ENCODE assay signal across 11 cellular contexts in the genomic region with DNA sequence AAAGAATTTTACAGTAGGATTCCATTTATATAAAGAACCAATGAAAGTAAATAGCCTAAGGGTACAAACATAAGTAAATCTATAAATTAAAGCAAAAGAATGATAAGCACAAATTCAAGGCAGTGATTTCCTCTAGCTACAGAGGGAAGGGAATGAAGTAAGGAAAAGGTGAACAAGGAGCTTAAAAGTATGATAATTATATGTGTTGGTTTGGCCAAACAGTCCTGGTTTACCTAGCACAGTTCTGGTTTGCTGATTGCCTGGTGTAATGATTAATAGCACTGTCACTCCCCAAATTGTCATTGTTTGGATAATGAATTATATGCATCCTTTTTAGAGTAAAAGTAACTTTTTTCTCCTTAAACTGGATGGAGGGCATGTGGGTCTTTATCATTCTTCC.
"Had no signal": no experiment of that assay in that cellular context is flagged by ENCODE, and none has a peak within 500 bp of the region (broad histone marks: within the 10 kb centered on the region; RNA-seq: fewer than 3 reads in every experiment).

No MANE protein-coding gene starts in this region.

- DNase-seq: GM23248, GOT3, H7, H9, HCEC 1CT, HFFc6 had no signal

- H3K9ac ChIP-seq: GM23248 had no signal

- H3K27ac ChIP-seq: GM23248 had no signal

- ATAC-seq: GM23338, HCT116 had no signal

- H3K9me3 ChIP-seq: HAP-1 had no signal

- H3K4me2 ChIP-seq: GM23338 had no signal

- H2AFZ ChIP-seq: GM23248, GM23338 had no signal

- H3K4me3 ChIP-seq: GM23248, GM23338, HAP-1 had no signal

- FAIRE-seq: H1, H54 had no signal
